ENCODE assay signal across 15 cellular contexts in the genomic region with DNA sequence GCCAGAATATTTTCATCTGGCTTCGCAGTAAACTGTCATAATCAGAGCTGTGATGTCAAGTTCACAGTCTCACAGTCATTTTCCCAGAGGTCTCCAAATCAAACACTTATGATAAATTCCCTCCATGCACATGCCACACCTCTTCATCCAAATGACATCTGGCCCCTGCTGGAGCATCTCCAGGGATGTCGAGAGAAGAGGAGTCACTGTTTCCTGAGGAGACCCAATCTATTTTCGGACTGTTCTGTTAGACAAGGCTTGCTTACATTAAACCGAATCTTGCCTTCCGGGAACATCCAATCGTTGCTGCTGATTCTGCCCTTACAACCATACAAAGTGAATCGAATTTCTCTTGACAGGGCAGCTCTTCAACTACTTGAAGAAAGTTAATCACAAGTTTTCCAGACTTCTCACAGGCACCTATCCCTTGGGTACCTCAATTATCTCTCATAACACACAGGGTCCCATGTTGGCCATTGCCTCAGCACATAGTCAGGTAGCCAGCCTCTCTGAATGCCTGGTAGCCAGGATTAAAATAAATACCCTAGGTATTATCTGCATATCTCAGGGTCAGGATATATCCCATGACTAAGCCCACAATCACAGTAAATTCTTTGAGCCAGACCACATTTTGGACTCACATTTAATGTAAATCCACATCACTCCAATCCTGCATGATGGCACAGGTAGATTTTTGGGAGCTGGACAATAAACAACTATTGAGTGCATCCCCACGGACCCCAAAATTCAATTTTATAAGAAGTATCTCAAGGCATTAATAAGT.
DNase-seq lines count a peak whose midpoint lies in the region; ATAC-seq and TF ChIP-seq lines count a peak whose summit lies in the region.
"Had no signal": no experiment of that assay in that cellular context is flagged by ENCODE, and none has a peak within 500 bp of the region (broad histone marks: within the 10 kb centered on the region; RNA-seq: fewer than 3 reads in every experiment).

No MANE protein-coding gene starts in this region.

- TF ChIP-seq POLR2A in esophagus muscularis mucosa (IDR thresholded peaks at IDR 0.05; ENCODE audit: low read depth) (no peak), upper lobe of left lung (IDR thresholded peaks at IDR 0.05) (no peak)

- no peak overlapping the region for H3K4me3 ChIP-seq in Panc1 (ENCODE audit: low read depth in 2 of 2, low read length in 2 of 2)
- no peak overlapping the region for H3K4me3 ChIP-seq in esophagus muscularis mucosa
- H3K4me3 ChIP-seq in upper lobe of left lung, result no peak overlapping the region
- H3K4me3 ChIP-seq: GM23248 had no signal

- intact Hi-C loops in Panc1 (cut with micrococcal nuclease; ENCODE audit: unreplicated experiment), result no loop called here
- intact Hi-C loops in esophagus muscularis mucosa (cut with DNase I), result no loop called here
- intact Hi-C loops in CD4-positive, alpha-beta T cell (cut with DNase I, micrococcal nuclease), result no loop called here

- H3K4me1 ChIP-seq in Panc1 (ENCODE audit: control insufficient read depth, insufficient read depth, low read length) (peaks cover 16% of the 10 kb centered on the region), esophagus muscularis mucosa (no peaks in the 10 kb centered on the region), upper lobe of left lung (no peaks in the 10 kb centered on the region)

- no TSS peak for BruUV-seq in Panc1 (replicated peaks; lab: Mats Ljungman, UMichigan)

- H3K36me3 ChIP-seq in Panc1 (ENCODE audit: control insufficient read depth, insufficient read depth, low read length) (no peaks in the 10 kb centered on the region), esophagus muscularis mucosa (no peaks in the 10 kb centered on the region), upper lobe of left lung (peaks cover 0 to 5% (median 0%) of the 10 kb centered on the region in 4 donors)

- no peaks in the 10 kb centered on the region for H3K9me3 Mint-ChIP-seq in HFFc6
- H3K9me3 Mint-ChIP-seq in CD4-positive, alpha-beta T cell, result no peaks in the 10 kb centered on the region
- H3K9me3 Mint-ChIP-seq: CD8-positive, alpha-beta T cell; H9 had no signal

- peak overlapping the region; percentile 11; the same call in 1 of the 2 replicates for H3K27ac Mint-ChIP-seq in HFFc6
- H3K27ac Mint-ChIP-seq in CD4-positive, alpha-beta T cell, result no peak overlapping the region
- H3K27ac Mint-ChIP-seq: CD8-positive, alpha-beta T cell; H9 had no signal

- 84% methylated on average over 8 of the region's 8 CpGs for WGBS in esophagus muscularis mucosa
- 80 to 86% methylated on average over 8 of the region's 8 CpGs for WGBS in upper lobe of left lung, 2 donors

- in situ Hi-C loops in Panc1 (cut with HindIII; ENCODE audit: low pct_unique_long_range_greater_than_20kb, low sequenced_read_pairs), result no loop called here
- in situ Hi-C loops in GM13976 (cut with MboI; ENCODE audit: low sequenced_read_pairs, unreplicated experiment), result no loop called here

- H3K27me3 ChIP-seq in Panc1 (ENCODE audit: control insufficient read depth, insufficient read depth, low read length) (no peaks in the 10 kb centered on the region), esophagus muscularis mucosa (no peaks in the 10 kb centered on the region), upper lobe of left lung (no peaks in the 10 kb centered on the region)
- no peaks in the 10 kb centered on the region for H3K27me3 ChIP-seq in CD4-positive, alpha-beta T cell (ENCODE audit: control insufficient read depth, insufficient read depth, low read length)

- DNase-seq in HFFc6, result no peak
- DNase-seq in Panc1 (ENCODE audit: low read depth, low spot score), result no peak
- DNase-seq in esophagus muscularis mucosa (ENCODE audit: extremely low spot score), result peak; percentile 72
- no peak for DNase-seq in upper lobe of left lung
- no peak for DNase-seq in GM13976 (ENCODE audit: low spot score)
- DNase-seq in CD4-positive, alpha-beta T cell, result no peak
- DNase-seq: C1 segment of cervical spinal cord; Caco-2; CD8-positive, alpha-beta T cell; DMS153; DND-41; GF-D8; GM23248; H9 had no signal

- H3K4me3 Mint-ChIP-seq in HFFc6, result 0 out of 2 replicates have a peak overlapping the region, but pooled peaks have one; percentile 8
- H3K4me3 Mint-ChIP-seq in CD4-positive, alpha-beta T cell, result no peak overlapping the region
- H3K4me3 Mint-ChIP-seq: CD8-positive, alpha-beta T cell; H9 had no signal

- H3K27ac ChIP-seq in Panc1 (ENCODE audit: low read length) (peak overlapping the region; percentile 59), esophagus muscularis mucosa (replicated peaks in 1 of 4) (no peak overlapping the region), upper lobe of left lung (no peak overlapping the region)
- no peak overlapping the region for H3K27ac ChIP-seq in CD4-positive, alpha-beta T cell (ENCODE audit: low read depth, low read length)
- H3K27ac ChIP-seq: GM23248 had no signal

- H3K9me3 ChIP-seq in Panc1 (ENCODE audit: control insufficient read depth, insufficient read depth, low read depth, low read length) (no peaks in the 10 kb centered on the region), esophagus muscularis mucosa (no peaks in the 10 kb centered on the region), upper lobe of left lung (no peaks in the 10 kb centered on the region)
- no peaks in the 10 kb centered on the region for H3K9me3 ChIP-seq in CD4-positive, alpha-beta T cell (ENCODE audit: control insufficient read depth, low read length)
- H3K9me3 ChIP-seq: Caco-2 had no signal

- H3K4me1 Mint-ChIP-seq in HFFc6 (ENCODE audit: low read depth), result peaks cover 74% of the 10 kb centered on the region
- H3K4me1 Mint-ChIP-seq in CD4-positive, alpha-beta T cell (ENCODE audit: low read depth), result peaks cover 22% of the 10 kb centered on the region

- H3K36me3 Mint-ChIP-seq in HFFc6 (ENCODE audit: low read depth), result peaks cover 35% of the 10 kb centered on the region
- peaks cover 37% of the 10 kb centered on the region for H3K36me3 Mint-ChIP-seq in CD4-positive, alpha-beta T cell (ENCODE audit: low read depth)

- CTCF ChIA-PET in Panc1 (lab: Charles Lee), result no interaction called here
- CTCF ChIA-PET in CD4-positive, alpha-beta T cell (lab: Charles Lee), result no interaction called here

- TF ChIP-seq CTCF in HFFc6 (IDR thresholded peaks at IDR 0.05) (no peak), Panc1 (IDR thresholded peaks at IDR 0.05) (no peak), esophagus muscularis mucosa (IDR thresholded peaks at IDR 0.05) (no peak), upper lobe of left lung (IDR thresholded peaks at IDR 0.05) (no peak), GM13976 (IDR thresholded peaks at IDR 0.05; ENCODE audit: borderline replicate concordance, control extremely low read depth, extremely low read depth, insufficient read depth, missing control alignments) (no peak)
- TF ChIP-seq CTCF in CD4-positive, alpha-beta T cell (IDR thresholded peaks at IDR 0.05), result no peak

- H3K27me3 Mint-ChIP-seq in HFFc6 (ENCODE audit: insufficient read depth), result no peaks in the 10 kb centered on the region; the same call in 1 of the 2 replicates
- H3K27me3 Mint-ChIP-seq in CD4-positive, alpha-beta T cell, result no peaks in the 10 kb centered on the region

- POLR2A ChIA-PET in Panc1 (lab: Charles Lee), result no interaction called here
- POLR2A ChIA-PET in CD4-positive, alpha-beta T cell (lab: Charles Lee), result no interaction called here

- TF ChIP-seq EP300 in esophagus muscularis mucosa (IDR thresholded peaks at IDR 0.05) (no peak), upper lobe of left lung (IDR thresholded peaks at IDR 0.05) (no peak)

- 0 out of 2 replicates have a peak, but pooled peaks have one; percentile 13 for ATAC-seq in Panc1
- ATAC-seq in upper lobe of left lung (ENCODE audit: low FRiP score in 2 of 2), result no peak
- ATAC-seq in CD4-positive, alpha-beta T cell (ENCODE audit: poor library complexity), result no peak
- ATAC-seq: CD8-positive, alpha-beta T cell; HCT116 had no signal
